ENCODE assay signal across 31 cellular contexts in genomic region chr3:93991286-93992030, GRCh38. TPM values are rescaled to one million over a fixed set of nuclear protein-coding genes. Genes with fewer than 3 reads are reported as not detected.
"Had no signal": no experiment of that assay in that cellular context is flagged by ENCODE, and none has a peak within 500 bp of the region (broad histone marks: within the 10 kb centered on the region; RNA-seq: fewer than 3 reads in every experiment).

No MANE protein-coding gene starts in this region.

- H3K27ac ChIP-seq: colonic mucosa, esophagus squamous epithelium, heart right ventricle, prostate gland, right atrium auricular region, thoracic aorta, transverse colon had no signal

- H3K27ac Mint-ChIP-seq: mesothelial cell of epicardium; stimulated activated memory B cell treated with anti-CD40 and anti-IgM and Interleukin-4, amounts not matched to agents 10 μg/mL and 1 μg/mL and 100 μg/mL, for 72 hours had no signal

- H3K4me3 Mint-ChIP-seq: central memory CD8-positive, alpha-beta T cell; effector memory CD8-positive, alpha-beta T cell; mesothelial cell of epicardium; naive B cell; nephron; stimulated activated memory B cell treated with anti-CD40 and anti-IgM and Interleukin-4, amounts not matched to agents 10 μg/mL and 1 μg/mL and 100 μg/mL, for 72 hours had no signal

- DNase-seq: colonic mucosa; dermis blood vessel endothelial cell; effector memory CD8-positive, alpha-beta T cell; erythroblast; esophagus squamous epithelium; foreskin melanocyte; glutamatergic neuron; heart right ventricle; hippocampal formation; mucosa of descending colon; naive B cell; nucleus accumbens; stimulated activated CD4-positive, alpha-beta T cell treated with anti-CD3 and anti-CD28 coated beads, Interleukin-2, amount 100 ng/mL, for 24 hours; stimulated activated CD4-positive, alpha-beta T cell treated with anti-CD3 and anti-CD28 coated beads, Interleukin-4, amount 100 ng/mL, for 4 hours; stimulated activated naive CD8-positive, alpha-beta T cell treated with anti-CD3 and anti-CD28 coated beads, Interleukin-15, Interleukin-2, amounts not matched to agents 100 U/mL and 50 U/mL, for 24 hours; substantia nigra; transverse colon had no signal

- H3K9me3 ChIP-seq: colonic mucosa, esophagus squamous epithelium, heart right ventricle, mucosa of descending colon, prostate gland, right atrium auricular region, thoracic aorta, transverse colon had no signal

- H3K27me3 Mint-ChIP-seq: central memory CD8-positive, alpha-beta T cell; effector memory CD8-positive, alpha-beta T cell; naive B cell; stimulated activated memory B cell treated with anti-CD40 and anti-IgM and Interleukin-4, amounts not matched to agents 10 μg/mL and 1 μg/mL and 100 μg/mL, for 72 hours had no signal

- H3K36me3 Mint-ChIP-seq: mesothelial cell of epicardium; stimulated activated memory B cell treated with anti-CD40 and anti-IgM and Interleukin-4, amounts not matched to agents 10 μg/mL and 1 μg/mL and 100 μg/mL, for 72 hours had no signal

- H3K4me1 ChIP-seq: colonic mucosa, esophagus squamous epithelium, prostate gland, right atrium auricular region, transverse colon had no signal

- H3K9me3 Mint-ChIP-seq: central memory CD8-positive, alpha-beta T cell; effector memory CD8-positive, alpha-beta T cell; mesothelial cell of epicardium; naive B cell; nephron; stimulated activated memory B cell treated with anti-CD40 and anti-IgM and Interleukin-4, amounts not matched to agents 10 μg/mL and 1 μg/mL and 100 μg/mL, for 72 hours had no signal

- H3K4me1 Mint-ChIP-seq: stimulated activated memory B cell treated with anti-CD40 and anti-IgM and Interleukin-4, amounts not matched to agents 10 μg/mL and 1 μg/mL and 100 μg/mL, for 72 hours had no signal

- H3K36me3 ChIP-seq: colonic mucosa, prostate gland, right atrium auricular region, thoracic aorta, transverse colon had no signal

- H3K4me3 ChIP-seq: colonic mucosa, esophagus squamous epithelium, heart right ventricle, mucosa of descending colon, prostate gland, right atrium auricular region, thoracic aorta, transverse colon had no signal

- ATAC-seq: effector memory CD8-positive, alpha-beta T cell; heart right ventricle; left lobe of liver; mucosa of descending colon; sciatic nerve; stimulated activated memory B cell treated with anti-CD40 and anti-IgM and Interleukin-4, amounts not matched to agents 10 μg/mL and 1 μg/mL and 100 μg/mL, for 72 hours; stimulated activated naive CD8-positive, alpha-beta T cell treated with anti-CD3 and anti-CD28 coated beads, Interleukin-15, Interleukin-2, amounts not matched to agents 100 U/mL and 50 U/mL, for 24 hours had no signal

- H3K27me3 ChIP-seq: colonic mucosa, esophagus squamous epithelium, heart right ventricle, right atrium auricular region, transverse colon had no signal

RNA-seq across cellular contexts. Expression of gene STX19, which starts 36.9 kb away (rescaled TPM):
- total RNA-seq: chondrocyte, dermis blood vessel endothelial cell, left lobe of liver, liver, lung microvascular endothelial cell, osteocyte, right atrium auricular region, thoracic aorta, ureter had no signal
